In genomic region chr19:34345934-34346333, GRCh38 we compare ENCODE assay signal across 8 cellular contexts. TPM values are rescaled to one million over a fixed set of nuclear protein-coding genes. Genes with fewer than 3 reads are reported as not detected.
DNase-seq lines count a peak whose midpoint lies in the region; ATAC-seq, FAIRE-seq and TF ChIP-seq lines count a peak whose summit lies in the region.

No MANE protein-coding gene starts in this region.

- H3K4me1 ChIP-seq in Panc1 (ENCODE audit: control insufficient read depth, insufficient read depth, low read length) (no peaks in the 10 kb centered on the region), pancreas (peaks cover 0 to 4% (median 0%) of the 10 kb centered on the region in 3 donors)

- FAIRE-seq in D721Med (lab: Jason Lieb, UNC), result no peak
- no peak for FAIRE-seq in pancreas (lab: Jason Lieb, UNC)
- peak; percentile 68 for FAIRE-seq in urothelium cell line (lab: Jason Lieb, UNC)

- H3K9me3 ChIP-seq in Panc1 (ENCODE audit: control insufficient read depth, insufficient read depth, low read depth, low read length), result no peaks in the 10 kb centered on the region
- H3K9me3 ChIP-seq in pancreas, result no peaks in the 10 kb centered on the region

- no peak overlapping the region for H3K27ac Mint-ChIP-seq in activated T-helper 2 cell treated with anti-CD3 and anti-CD28 coated beads, Interferon-gamma antibody, Interleukin-2, Interleukin-4, amounts not matched to agents 10 μg/mL and 5 μg/mL and 100 μg/mL, durations not matched to agents 14 hours and 24 hours and 36 hours

- TF ChIP-seq CTCF in D721Med (IDR thresholded peaks at IDR 0.05; ENCODE audit: insufficient read depth, missing control alignments), result peak; percentile 91
- TF ChIP-seq CTCF in Panc1 (IDR thresholded peaks at IDR 0.05), result peak; percentile 97
- TF ChIP-seq CTCF in fibroblast of villous mesenchyme (IDR thresholded peaks at IDR 0.05; ENCODE audit: insufficient read depth, low read depth, low read length), result peak; percentile 95
- TF ChIP-seq CTCF in pancreas (IDR thresholded peaks at IDR 0.05), result peak; percentile 66 to 85 (median 78)

- peaks cover 14% of the 10 kb centered on the region for H3K4me1 Mint-ChIP-seq in activated T-helper 2 cell treated with anti-CD3 and anti-CD28 coated beads, Interferon-gamma antibody, Interleukin-2, Interleukin-4, amounts not matched to agents 10 μg/mL and 5 μg/mL and 100 μg/mL, durations not matched to agents 14 hours and 24 hours and 36 hours (ENCODE audit: low read depth)

- ATAC-seq in Panc1, result peak; percentile 93
- ATAC-seq in pancreas, result peak; percentile 71 to 95 (median 90)
- ATAC-seq in GM18511 (IDR thresholded peaks at IDR 0.05; ENCODE audit: unreplicated experiment), result no peak

- DNase-seq in D721Med (ENCODE audit: insufficient read length, low spot score) (peak; percentile 81), Panc1 (ENCODE audit: low read depth, low spot score) (peak; percentile 42), fibroblast of villous mesenchyme (ENCODE audit: low read depth) (peak; percentile 70), pancreas (peak in 5 of 6 donors; percentile 44 to 87 (median 64)), urothelium cell line (ENCODE audit: low spot score) (peak; percentile 83)
- peak; percentile 43 for DNase-seq in activated T-helper 2 cell treated with anti-CD3 and anti-CD28 coated beads, Interferon-gamma antibody, Interleukin-2, Interleukin-4, amounts not matched to agents 10 μg/mL and 5 μg/mL and 100 μg/mL, durations not matched to agents 14 hours and 24 hours and 36 hours (ENCODE audit: low spot score)

- H3K36me3 ChIP-seq in Panc1 (ENCODE audit: control insufficient read depth, insufficient read depth, low read length), result peaks cover 3% of the 10 kb centered on the region; the same call in 1 of the 2 replicates
- peaks cover 0 to 35% (median 19%) of the 10 kb centered on the region in 3 donors for H3K36me3 ChIP-seq in pancreas

- 27 to 28% methylated on average over 7 of the region's 7 CpGs for WGBS in pancreas, 2 donors

- H3K27ac ChIP-seq in Panc1 (ENCODE audit: low read length) (no peak overlapping the region), pancreas (no peak overlapping the region)

- H3K27me3 Mint-ChIP-seq in activated T-helper 2 cell treated with anti-CD3 and anti-CD28 coated beads, Interferon-gamma antibody, Interleukin-2, Interleukin-4, amounts not matched to agents 10 μg/mL and 5 μg/mL and 100 μg/mL, durations not matched to agents 14 hours and 24 hours and 36 hours (ENCODE audit: low read depth), result no peaks in the 10 kb centered on the region

- no peak for TF ChIP-seq EP300 in Ishikawa (IDR thresholded peaks at IDR 0.05; ENCODE audit: borderline replicate concordance)

- H3K27me3 ChIP-seq in Panc1 (ENCODE audit: control insufficient read depth, insufficient read depth, low read length) (no peaks in the 10 kb centered on the region), pancreas (no peaks in the 10 kb centered on the region)

- peak; percentile 83 for TF ChIP-seq RAD21 in Ishikawa (IDR thresholded peaks at IDR 0.05; ENCODE audit: low read depth)

- H3K36me3 Mint-ChIP-seq in activated T-helper 2 cell treated with anti-CD3 and anti-CD28 coated beads, Interferon-gamma antibody, Interleukin-2, Interleukin-4, amounts not matched to agents 10 μg/mL and 5 μg/mL and 100 μg/mL, durations not matched to agents 14 hours and 24 hours and 36 hours (ENCODE audit: low read depth), result peaks cover 26% of the 10 kb centered on the region

- CTCF ChIA-PET in Panc1 (lab: Charles Lee), result interaction anchor here (1.1 kb wide), 1 partner anchor 13 kb away, joined by 6 read pairs; no protein-coding TSS in a partner anchor

- no peaks in the 10 kb centered on the region for H3K9me3 Mint-ChIP-seq in activated T-helper 2 cell treated with anti-CD3 and anti-CD28 coated beads, Interferon-gamma antibody, Interleukin-2, Interleukin-4, amounts not matched to agents 10 μg/mL and 5 μg/mL and 100 μg/mL, durations not matched to agents 14 hours and 24 hours and 36 hours

- in situ Hi-C loops in Panc1 (cut with HindIII; ENCODE audit: low pct_unique_long_range_greater_than_20kb, low sequenced_read_pairs), result no loop called here

- H3K4me3 ChIP-seq in Panc1 (ENCODE audit: low read depth in 2 of 2, low read length in 2 of 2) (no peak overlapping the region), fibroblast of villous mesenchyme (ENCODE audit: low read depth, low read length) (no peak overlapping the region), pancreas (no peak overlapping the region)

- POLR2A ChIA-PET in Panc1 (lab: Charles Lee), result no interaction called here

- intact Hi-C loops in Panc1 (cut with micrococcal nuclease; ENCODE audit: unreplicated experiment) (no loop called here), pancreas (cut with DNase I) (loop anchor here in 2 of 3 donors (10.0 kb wide), 1 partner anchor 111 kb away; no protein-coding TSS in a partner anchor)
- intact Hi-C loops in activated T-helper 2 cell treated with anti-CD3 and anti-CD28 coated beads, Interferon-gamma antibody, Interleukin-2, Interleukin-4, amounts not matched to agents 10 μg/mL and 5 μg/mL and 100 μg/mL, durations not matched to agents 14 hours and 24 hours and 36 hours (cut with micrococcal nuclease), result no loop called here

- no TSS peak for BruUV-seq in Panc1 (replicated peaks; lab: Mats Ljungman, UMichigan)

- no peak overlapping the region for H3K4me3 Mint-ChIP-seq in activated T-helper 2 cell treated with anti-CD3 and anti-CD28 coated beads, Interferon-gamma antibody, Interleukin-2, Interleukin-4, amounts not matched to agents 10 μg/mL and 5 μg/mL and 100 μg/mL, durations not matched to agents 14 hours and 24 hours and 36 hours (ENCODE audit: low read depth)

TF ChIP-seq in Ishikawa, 13 proteins besides CTCF, POLR2A, EP300 and RAD21:
- TF ChIP-seq CEBPB (IDR thresholded peaks at IDR 0.05) (no peak), FOXM1 (IDR thresholded peaks at IDR 0.05; ENCODE audit: borderline replicate concordance, low read depth) (no peak), EGR1 (IDR thresholded peaks at IDR 0.05) (no peak), NFIC (IDR thresholded peaks at IDR 0.05) (no peak), ZBTB7A (IDR thresholded peaks at IDR 0.05; ENCODE audit: low read depth) (no peak), USF1 (IDR thresholded peaks at IDR 0.05) (no peak), MAX (IDR thresholded peaks at IDR 0.05) (no peak), REST (IDR thresholded peaks at IDR 0.05; ENCODE audit: low read depth) (no peak), CREB1 (IDR thresholded peaks at IDR 0.05; ENCODE audit: low read depth) (no peak), TEAD4 (IDR thresholded peaks at IDR 0.05) (no peak), TAF1 (IDR thresholded peaks at IDR 0.05; ENCODE audit: low read depth) (no peak), TCF12 (IDR thresholded peaks at IDR 0.05; ENCODE audit: low read depth) (no peak), YY1 (IDR thresholded peaks at IDR 0.05; ENCODE audit: low read depth) (no peak)

RNA-seq across cellular contexts. Expression of gene GPI, which starts 19.1 kb away (rescaled TPM):
- total RNA-seq in Panc1 (2021; ENCODE audit: unreplicated experiment), result 370 TPM
- polyA plus RNA-seq in Panc1 (2012; ENCODE audit: insufficient read length), result 700 TPM
- total RNA-seq in activated T-helper 2 cell treated with anti-CD3 and anti-CD28 coated beads, Interferon-gamma antibody, Interleukin-2, Interleukin-4, amounts not matched to agents 10 μg/mL and 5 μg/mL and 100 μg/mL, durations not matched to agents 14 hours and 24 hours and 36 hours, result 622 and 630 TPM in 2 replicates
- 102 and 111 TPM in 2 replicates for total RNA-seq in fibroblast of villous mesenchyme
- total RNA-seq in pancreas, result 100 to 1,000 TPM in 2 of 6 donors, 10 to 100 TPM in 4; 50.5 to 119 (median 70.9) TPM
- 10 to 100 TPM; 51.1 to 73.0 TPM for polyA plus RNA-seq in pancreas

RNA-seq across cellular contexts. Expression of gene PDCD2L, which starts 58.3 kb away (rescaled TPM):
- total RNA-seq in Panc1 (2021; ENCODE audit: unreplicated experiment), result 36.4 TPM
- polyA plus RNA-seq in Panc1 (2012; ENCODE audit: insufficient read length), result 31.8 TPM
- 36.7 and 40.3 TPM in 2 replicates for total RNA-seq in activated T-helper 2 cell treated with anti-CD3 and anti-CD28 coated beads, Interferon-gamma antibody, Interleukin-2, Interleukin-4, amounts not matched to agents 10 μg/mL and 5 μg/mL and 100 μg/mL, durations not matched to agents 14 hours and 24 hours and 36 hours
- total RNA-seq in fibroblast of villous mesenchyme, result 11.7 and 11.9 TPM in 2 replicates
- total RNA-seq in pancreas, result 1 to 10 TPM; 4.2 to 8.3 (median 5.5) TPM
- 10 to 100 TPM; 10.8 to 11.2 TPM for polyA plus RNA-seq in pancreas

Comparison
In these comparisons a context has a peak if more than half of its experiments do, and no peak if none do; other contexts are left out.
1. intact Hi-C loops: an anchor here in pancreas (10.0 kb wide); none called in Panc1 and activated T-helper 2 cell treated with anti-CD3 and anti-CD28 coated beads, Interferon-gamma antibody, Interleukin-2, Interleukin-4, amounts not matched to agents 10 μg/mL and 5 μg/mL and 100 μg/mL, durations not matched to agents 14 hours and 24 hours and 36 hours.